Comparison of ENCODE assay signal across 8 cellular contexts in the genomic region with DNA sequence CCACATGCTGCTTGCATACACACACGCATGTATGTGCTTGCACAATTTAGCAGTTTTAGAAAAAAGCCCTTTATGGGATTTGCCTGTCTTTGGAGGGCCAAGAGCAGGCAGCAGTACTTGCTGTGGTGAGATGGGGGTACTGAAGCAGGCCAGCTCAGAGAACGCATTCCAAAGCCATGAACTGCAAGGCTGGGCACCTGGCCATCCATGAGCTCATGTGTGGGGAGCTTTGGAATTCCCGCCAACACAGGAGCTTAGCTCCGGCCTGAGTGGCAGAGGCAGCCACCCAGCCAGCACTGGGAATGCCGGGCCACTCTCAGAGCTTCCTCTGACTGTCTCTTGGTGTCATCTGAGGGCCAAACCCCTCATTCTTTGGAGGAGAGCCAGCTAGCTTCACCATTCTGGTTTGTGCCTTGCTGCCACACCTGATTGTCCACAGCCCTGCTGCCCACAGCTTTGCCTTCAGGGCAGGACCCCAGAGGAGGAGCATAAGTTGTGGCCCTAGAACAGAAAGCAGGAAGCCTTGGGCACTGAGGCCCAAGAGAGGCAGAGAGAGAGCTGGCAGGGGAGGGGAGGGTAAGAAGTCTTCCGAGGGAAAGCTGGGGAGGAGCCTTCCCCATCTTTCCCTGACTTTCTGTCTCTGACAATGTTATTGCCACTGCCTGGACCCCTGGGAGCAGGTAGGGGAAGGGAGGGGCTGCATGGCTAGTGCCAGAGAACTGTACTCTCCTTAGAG.
A peak's percentile ranks its signal among the peaks of the same experiment; 100 is the strongest.
DNase-seq lines count a peak whose midpoint lies in the region; ATAC-seq and TF ChIP-seq lines count a peak whose summit lies in the region.

No MANE protein-coding gene starts in this region.

- peak; percentile 29; the same call in 1 of the 2 replicates for TF ChIP-seq CTCF in SK-N-SH (IDR thresholded peaks at IDR 0.05)

- peak overlapping the region; percentile 72; the same call in 1 of the 2 replicates for H2AFZ ChIP-seq in SK-N-SH (ENCODE audit: low read depth)

- H3K9me3 ChIP-seq in SK-N-SH, result no peaks in the 10 kb centered on the region

- H3K4me3 ChIP-seq in SK-N-SH (ENCODE audit: low read depth in 2 of 2, low read length in 1 of 2), result no peak overlapping the region

- DNase-seq in ELR (ENCODE audit: low read depth), result peak; percentile 96
- DNase-seq in SK-N-SH, result no peak
- DNase-seq in globus pallidus (ENCODE audit: low spot score), result peak; percentile 55
- DNase-seq in posterior vena cava (ENCODE audit: low spot score), result peak; percentile 91
- DNase-seq in NCI-H2171 treated with DMSO at 0.1 percent for 48 hours (lab: John Stamatoyannopoulos, UW), result no peak
- no peak for DNase-seq in NCI-H1436 (lab: John Stamatoyannopoulos, UW)
- no peak for DNase-seq in NCI-H2081 treated with DMSO at 0.1 percent for 48 hours (lab: John Stamatoyannopoulos, UW)

- H4K20me1 ChIP-seq in SK-N-SH (ENCODE audit: insufficient read depth), result no peaks in the 10 kb centered on the region

- peak in 1 of 2 experiments; percentile 66; a peak in 1 of 4 replicates for TF ChIP-seq EP300 in SK-N-SH (IDR thresholded peaks at IDR 0.05; ENCODE audit: borderline replicate concordance in 1 of 2, low read depth in 1 of 2, low read length in 1 of 2)

- H3K9me2 ChIP-seq in SK-N-SH, result no peaks in the 10 kb centered on the region

- intact Hi-C loops in posterior vena cava (cut with DNase I), result no loop called here

- peaks cover 0 to 19% of the 10 kb centered on the region in 2 experiments; a peak in 1 of 4 replicates for H3K4me1 ChIP-seq in SK-N-SH (ENCODE audit: control insufficient read depth in 1 of 2, insufficient read depth in 2 of 2, low read depth in 1 of 2, low read length in 1 of 2)

- peak overlapping the region; percentile 53 for H3K4me2 ChIP-seq in SK-N-SH

- no peak for ATAC-seq in activated CD4-positive, CD25-positive, alpha-beta regulatory T cell treated with anti-CD3 and anti-CD28 coated beads, Interleukin-2, amount 50 U/mL, for 24 hours

- H3K27me3 ChIP-seq in SK-N-SH (ENCODE audit: insufficient read depth), result peaks cover 20% of the 10 kb centered on the region

- no peaks in the 10 kb centered on the region for H3F3A ChIP-seq in SK-N-SH (replicated peaks; ENCODE audit: insufficient read depth)

- no peak overlapping the region for H3K9ac ChIP-seq in SK-N-SH

- CTCF ChIA-PET in SK-N-SH (lab: Yijun Ruan, JAX), result interaction anchor here (3.5 kb wide), 1 partner anchor 14 kb away, joined by 12 read pairs; no protein-coding TSS in a partner anchor

- no peaks in the 10 kb centered on the region for H3K79me2 ChIP-seq in SK-N-SH (ENCODE audit: insufficient read depth)

- POLR2A ChIA-PET in SK-N-SH (lab: Yijun Ruan, JAX), result interaction anchor here (0.6 kb wide), 1 partner anchor 142 kb away, joined by 6 read pairs; no protein-coding TSS in a partner anchor

- no peaks in the 10 kb centered on the region for H3K36me3 ChIP-seq in SK-N-SH (replicated peaks in 1 of 2; ENCODE audit: control insufficient read depth in 1 of 2, insufficient read depth in 2 of 2, low read length in 1 of 2)

- WGBS in SK-N-SH (ENCODE audit: low lambda C conversion rate), result 5% methylated on average over 2 of the region's 6 CpGs

- TF ChIP-seq RAD21 in SK-N-SH (IDR thresholded peaks at IDR 0.05; ENCODE audit: low read length), result no peak

- peak overlapping the region in 1 of 2 experiments; percentile 37; a peak in 1 of 4 replicates for H3K27ac ChIP-seq in SK-N-SH (ENCODE audit: low read depth in 2 of 2, low read length in 1 of 2)

TF ChIP-seq in SK-N-SH, 30 proteins besides CTCF, POLR2A, EP300 and RAD21:
- TF ChIP-seq JUND (IDR thresholded peaks at IDR 0.05) (peak; percentile 81), GABPA (IDR thresholded peaks at IDR 0.05; ENCODE audit: low read depth) (0 out of 2 replicates have a peak, but pooled peaks have one; percentile 13), TEAD4 (IDR thresholded peaks at IDR 0.05; ENCODE audit: borderline replicate concordance, insufficient read depth) (peak; percentile 39; the same call in 1 of the 2 replicates), RCOR1 (IDR thresholded peaks at IDR 0.05; ENCODE audit: low read length) (no peak), TCF12 (IDR thresholded peaks at IDR 0.05) (peak; percentile 68), SIN3A (IDR thresholded peaks at IDR 0.05; ENCODE audit: borderline replicate concordance, low read depth, low read length) (peak; percentile 62; the same call in 1 of the 2 replicates), NFIC (IDR thresholded peaks at IDR 0.05; ENCODE audit: borderline replicate concordance) (peak; percentile 97), CHD2 (IDR thresholded peaks at IDR 0.05; ENCODE audit: low read length, partially characterized antibody) (no peak), FOSL2 (IDR thresholded peaks at IDR 0.05; ENCODE audit: borderline replicate concordance, low read depth) (peak; percentile 80), FOXJ3 (CRISPR knock-in tag; IDR thresholded peaks at IDR 0.05) (no peak)
- TF ChIP-seq, protein P1, sequence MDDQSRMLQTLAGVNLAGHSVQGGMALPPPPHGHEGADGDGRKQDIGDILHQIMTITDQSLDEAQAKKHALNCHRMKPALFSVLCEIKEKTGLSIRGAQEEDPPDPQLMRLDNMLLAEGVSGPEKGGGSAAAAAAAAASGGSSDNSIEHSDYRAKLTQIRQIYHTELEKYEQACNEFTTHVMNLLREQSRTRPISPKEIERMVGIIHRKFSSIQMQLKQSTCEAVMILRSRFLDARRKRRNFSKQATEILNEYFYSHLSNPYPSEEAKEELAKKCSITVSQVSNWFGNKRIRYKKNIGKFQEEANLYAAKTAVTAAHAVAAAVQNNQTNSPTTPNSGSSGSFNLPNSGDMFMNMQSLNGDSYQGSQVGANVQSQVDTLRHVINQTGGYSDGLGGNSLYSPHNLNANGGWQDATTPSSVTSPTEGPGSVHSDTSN (IDR thresholded peaks at IDR 0.05), result peak; percentile 96
- TF ChIP-seq, protein P2, sequence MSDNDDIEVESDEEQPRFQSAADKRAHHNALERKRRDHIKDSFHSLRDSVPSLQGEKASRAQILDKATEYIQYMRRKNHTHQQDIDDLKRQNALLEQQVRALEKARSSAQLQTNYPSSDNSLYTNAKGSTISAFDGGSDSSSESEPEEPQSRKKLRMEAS (IDR thresholded peaks at IDR 0.05; ENCODE audit: low read depth), result peak; percentile 80; the same call in 1 of the 2 replicates
- TF ChIP-seq, protein P3, sequence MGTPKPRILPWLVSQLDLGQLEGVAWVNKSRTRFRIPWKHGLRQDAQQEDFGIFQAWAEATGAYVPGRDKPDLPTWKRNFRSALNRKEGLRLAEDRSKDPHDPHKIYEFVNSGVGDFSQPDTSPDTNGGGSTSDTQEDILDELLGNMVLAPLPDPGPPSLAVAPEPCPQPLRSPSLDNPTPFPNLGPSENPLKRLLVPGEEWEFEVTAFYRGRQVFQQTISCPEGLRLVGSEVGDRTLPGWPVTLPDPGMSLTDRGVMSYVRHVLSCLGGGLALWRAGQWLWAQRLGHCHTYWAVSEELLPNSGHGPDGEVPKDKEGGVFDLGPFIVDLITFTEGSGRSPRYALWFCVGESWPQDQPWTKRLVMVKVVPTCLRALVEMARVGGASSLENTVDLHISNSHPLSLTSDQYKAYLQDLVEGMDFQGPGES (IDR thresholded peaks at IDR 0.05; ENCODE audit: low read depth, low read length), result no peak

Comparison
In these comparisons a context has a peak if more than half of its experiments do, and no peak if none do; other contexts are left out.
1. DNase-seq: peak in ELR (single experiment), globus pallidus (single experiment) and posterior vena cava (single experiment); none in SK-N-SH (single experiment), NCI-H2171 treated with DMSO at 0.1 percent for 48 hours (single experiment), NCI-H1436 (single experiment) and NCI-H2081 treated with DMSO at 0.1 percent for 48 hours (single experiment).